ENCODE assay signal across 8 cellular contexts in genomic region chr17:80475949-80476876, GRCh38. TPM values are rescaled to one million over a fixed set of nuclear protein-coding genes. Genes with fewer than 3 reads are reported as not detected.
A peak's percentile ranks its signal among the peaks of the same experiment; 100 is the strongest.
DNase-seq lines count a peak whose midpoint lies in the region; ATAC-seq and TF ChIP-seq lines count a peak whose summit lies in the region.

Gene NPTX1 (minus strand): TSS chr17:80476607. CDS start chr17:80476446, 161 bp downstream.

- no peak for TF ChIP-seq RAD21 in Ishikawa (IDR thresholded peaks at IDR 0.05; ENCODE audit: low read depth)

- peaks cover 12% of the 10 kb centered on the region for H3K27me3 ChIP-seq in CD4-positive, CD25-positive, alpha-beta regulatory T cell (ENCODE audit: control insufficient read depth, insufficient read depth, low read length)
- H3K27me3 ChIP-seq in iPS DF 6.9 (ENCODE audit: control insufficient read depth, insufficient read depth, low read length) (peaks cover 86% of the 10 kb centered on the region), stomach smooth muscle (ENCODE audit: control insufficient read depth in 1 of 2, insufficient read depth in 2 of 2, low read length in 2 of 2) (peaks cover 29 to 43% of the 10 kb centered on the region in 2 donors)

- TF ChIP-seq CTCF in endothelial cell (IDR thresholded peaks at IDR 0.05; ENCODE audit: unreplicated experiment) = no peak
- no peak for TF ChIP-seq CTCF in progenitor cell of endocrine pancreas (IDR thresholded peaks at IDR 0.05; ENCODE audit: unreplicated experiment)

- peak within 1 kb of the TSS; percentile 55 to 68 for H3K9ac ChIP-seq in stomach smooth muscle (ENCODE audit: low read length in 2 of 2)

- no peak within 1 kb of the TSS for H3K4me3 ChIP-seq in CD4-positive, CD25-positive, alpha-beta regulatory T cell (ENCODE audit: low read depth, low read length)
- H3K4me3 ChIP-seq in iPS DF 6.9 (ENCODE audit: low read length) = peak within 1 kb of the TSS; percentile 9; the same call in 1 of the 2 replicates
- H3K4me3 ChIP-seq in stomach smooth muscle (ENCODE audit: low read length in 2 of 2) = peak within 1 kb of the TSS; percentile 75 to 83

- no peak within 1 kb of the TSS for H3K27ac Mint-ChIP-seq in CD4-positive, CD25-positive, alpha-beta regulatory T cell
- H3K27ac Mint-ChIP-seq in activated T-helper 17 cell treated with anti-CD3 and anti-CD28 coated beads, Interleukin-2, amount 50 U/mL, for 72 hours = no peak within 1 kb of the TSS
- H3K27ac Mint-ChIP-seq in endothelial cell (ENCODE audit: unreplicated experiment) (no peak within 1 kb of the TSS), progenitor cell of endocrine pancreas (no peak within 1 kb of the TSS)

- no peaks in the 10 kb centered on the region for H3K36me3 ChIP-seq in CD4-positive, CD25-positive, alpha-beta regulatory T cell (ENCODE audit: control insufficient read depth, insufficient read depth, low read length)
- no peaks in the 10 kb centered on the region for H3K36me3 ChIP-seq in iPS DF 6.9 (ENCODE audit: control insufficient read depth, insufficient read depth, low read length)
- H3K36me3 ChIP-seq in stomach smooth muscle (ENCODE audit: control insufficient read depth in 2 of 2, insufficient read depth in 2 of 2, low read length in 2 of 2) = peaks cover 4 to 12% of the 10 kb centered on the region in 2 donors

- H3K9me3 Mint-ChIP-seq in CD4-positive, CD25-positive, alpha-beta regulatory T cell = peaks cover 0 to 2% (median 0%) of the 10 kb centered on the region in 7 donors
- no peaks in the 10 kb centered on the region for H3K9me3 Mint-ChIP-seq in activated T-helper 17 cell treated with anti-CD3 and anti-CD28 coated beads, Interleukin-2, amount 50 U/mL, for 72 hours
- H3K9me3 Mint-ChIP-seq in endothelial cell (ENCODE audit: unreplicated experiment) = no peaks in the 10 kb centered on the region
- no peaks in the 10 kb centered on the region for H3K9me3 Mint-ChIP-seq in progenitor cell of endocrine pancreas (ENCODE audit: low read depth)

- ATAC-seq in CD4-positive, CD25-positive, alpha-beta regulatory T cell (ENCODE audit: low read depth in 2 of 2) = peak; percentile 12 to 18
- peak; percentile 10 for ATAC-seq in activated T-helper 17 cell treated with anti-CD3 and anti-CD28 coated beads, Interleukin-2, amount 50 U/mL, for 72 hours (replicated peaks)
- ATAC-seq in HG02970 (IDR thresholded peaks at IDR 0.05; ENCODE audit: low FRiP score, unreplicated experiment) = no peak

- peak in 1 of 3 donors; percentile 32 for DNase-seq in CD4-positive, CD25-positive, alpha-beta regulatory T cell
- DNase-seq in iPS DF 6.9 (ENCODE audit: low read depth, low spot score) (no peak), endothelial cell (ENCODE audit: low spot score) (no peak), progenitor cell of endocrine pancreas (ENCODE audit: low spot score, unreplicated experiment) (no peak)

- H3K27me3 Mint-ChIP-seq in CD4-positive, CD25-positive, alpha-beta regulatory T cell = peaks cover 64% of the 10 kb centered on the region
- H3K27me3 Mint-ChIP-seq in activated T-helper 17 cell treated with anti-CD3 and anti-CD28 coated beads, Interleukin-2, amount 50 U/mL, for 72 hours = peaks cover 46% of the 10 kb centered on the region
- H3K27me3 Mint-ChIP-seq in endothelial cell (ENCODE audit: unreplicated experiment) (peaks cover 32% of the 10 kb centered on the region), progenitor cell of endocrine pancreas (peaks cover 69% of the 10 kb centered on the region)

- peak within 1 kb of the TSS in 3 of 4 donors; percentile 61 to 83 (median 70) for H3K4me3 Mint-ChIP-seq in CD4-positive, CD25-positive, alpha-beta regulatory T cell
- H3K4me3 Mint-ChIP-seq in activated T-helper 17 cell treated with anti-CD3 and anti-CD28 coated beads, Interleukin-2, amount 50 U/mL, for 72 hours = peak within 1 kb of the TSS; percentile 61
- H3K4me3 Mint-ChIP-seq in endothelial cell (ENCODE audit: unreplicated experiment) = no peak within 1 kb of the TSS
- no peak within 1 kb of the TSS for H3K4me3 Mint-ChIP-seq in progenitor cell of endocrine pancreas (ENCODE audit: low read depth)

- peaks cover 44% of the 10 kb centered on the region for H3K4me1 ChIP-seq in CD4-positive, CD25-positive, alpha-beta regulatory T cell (ENCODE audit: control insufficient read depth, insufficient read depth, low read length, poor library complexity, severe bottlenecking)
- peaks cover 6% of the 10 kb centered on the region for H3K4me1 ChIP-seq in iPS DF 6.9 (ENCODE audit: control insufficient read depth, insufficient read depth, low read length)
- H3K4me1 ChIP-seq in stomach smooth muscle (ENCODE audit: control insufficient read depth, insufficient read depth, low read length) = peaks cover 46% of the 10 kb centered on the region

- TF ChIP-seq EP300 in Ishikawa (IDR thresholded peaks at IDR 0.05; ENCODE audit: borderline replicate concordance) = no peak

- no peaks in the 10 kb centered on the region for H3K36me3 Mint-ChIP-seq in CD4-positive, CD25-positive, alpha-beta regulatory T cell
- peaks cover 10% of the 10 kb centered on the region for H3K36me3 Mint-ChIP-seq in activated T-helper 17 cell treated with anti-CD3 and anti-CD28 coated beads, Interleukin-2, amount 50 U/mL, for 72 hours (ENCODE audit: low read depth)
- H3K36me3 Mint-ChIP-seq in endothelial cell (ENCODE audit: low read depth, unreplicated experiment) = peaks cover 4% of the 10 kb centered on the region
- H3K36me3 Mint-ChIP-seq in progenitor cell of endocrine pancreas (ENCODE audit: insufficient read depth) = no peaks in the 10 kb centered on the region

- no CpG with 5 or more reads among the region's 133 CpGs for WGBS in iPS DF 6.9 (ENCODE audit: insufficient coverage, insufficient read length)

- no peaks in the 10 kb centered on the region for H3K9me3 ChIP-seq in CD4-positive, CD25-positive, alpha-beta regulatory T cell (ENCODE audit: control insufficient read depth in 2 of 2, low read length in 2 of 2)
- H3K9me3 ChIP-seq in iPS DF 6.9 (ENCODE audit: control insufficient read depth, insufficient read depth, low read length) (no peaks in the 10 kb centered on the region), stomach smooth muscle (ENCODE audit: control insufficient read depth in 2 of 2, low read length in 2 of 2) (no peaks in the 10 kb centered on the region)

- peaks cover 0 to 30% (median 14%) of the 10 kb centered on the region in 4 donors for H3K4me1 Mint-ChIP-seq in CD4-positive, CD25-positive, alpha-beta regulatory T cell
- peaks cover 7% of the 10 kb centered on the region for H3K4me1 Mint-ChIP-seq in activated T-helper 17 cell treated with anti-CD3 and anti-CD28 coated beads, Interleukin-2, amount 50 U/mL, for 72 hours
- peaks cover 4% of the 10 kb centered on the region for H3K4me1 Mint-ChIP-seq in endothelial cell (ENCODE audit: unreplicated experiment)
- H3K4me1 Mint-ChIP-seq in progenitor cell of endocrine pancreas (ENCODE audit: low read depth) = peaks cover 6% of the 10 kb centered on the region

- H3K27ac ChIP-seq in CD4-positive, CD25-positive, alpha-beta regulatory T cell (ENCODE audit: insufficient read depth, low read length, poor library complexity, severe bottlenecking) = no peak within 1 kb of the TSS
- no peak within 1 kb of the TSS for H3K27ac ChIP-seq in iPS DF 6.9 (ENCODE audit: low read length)
- peak within 1 kb of the TSS; percentile 87 for H3K27ac ChIP-seq in stomach smooth muscle (ENCODE audit: low read length)

TF ChIP-seq in Ishikawa, 13 proteins besides CTCF, POLR2A, EP300 and RAD21:
- TF ChIP-seq MAX (IDR thresholded peaks at IDR 0.05) (no peak), TAF1 (IDR thresholded peaks at IDR 0.05; ENCODE audit: low read depth) (0 out of 2 replicates have a peak, but pooled peaks have one; percentile 20), USF1 (IDR thresholded peaks at IDR 0.05) (no peak), REST (IDR thresholded peaks at IDR 0.05; ENCODE audit: low read depth) (no peak), ZBTB7A (IDR thresholded peaks at IDR 0.05; ENCODE audit: low read depth) (no peak), NFIC (IDR thresholded peaks at IDR 0.05) (no peak), EGR1 (IDR thresholded peaks at IDR 0.05) (no peak)

RNA-seq across cellular contexts. Expression of gene NPTX1, which starts in this region (rescaled TPM):
- 0.07 TPM for total RNA-seq in CD4-positive, CD25-positive, alpha-beta regulatory T cell
- polyA plus RNA-seq in CD4-positive, CD25-positive, alpha-beta regulatory T cell = under 1 TPM in 1 of 4 donors, not detected in 3; 0.22 TPM
- 10 to 100 TPM in 1 of 2 donors, 1 to 10 TPM in 1; 1.5 to 10.2 TPM for total RNA-seq in activated T-helper 17 cell treated with anti-CD3 and anti-CD28 coated beads, Interleukin-2, amount 50 U/mL, for 72 hours
- 0.10 TPM for total RNA-seq in endothelial cell (ENCODE audit: unreplicated experiment)
- total RNA-seq in progenitor cell of endocrine pancreas = not detected in 2 replicates

Comparison
In these comparisons a context has a peak if more than half of its experiments do, and no peak if none do; other contexts are left out.
1. Peak in ATAC-seq in CD4-positive, CD25-positive, alpha-beta regulatory T cell; RNA of the gene not detected or under 1 TPM.
2. H3K4me3 Mint-ChIP-seq: peak in CD4-positive, CD25-positive, alpha-beta regulatory T cell (3 of 4) and activated T-helper 17 cell treated with anti-CD3 and anti-CD28 coated beads, Interleukin-2, amount 50 U/mL, for 72 hours (single experiment); none in endothelial cell (single experiment) and progenitor cell of endocrine pancreas (single experiment).